ENCODE assay signal across 30 cellular contexts in the genomic region with DNA sequence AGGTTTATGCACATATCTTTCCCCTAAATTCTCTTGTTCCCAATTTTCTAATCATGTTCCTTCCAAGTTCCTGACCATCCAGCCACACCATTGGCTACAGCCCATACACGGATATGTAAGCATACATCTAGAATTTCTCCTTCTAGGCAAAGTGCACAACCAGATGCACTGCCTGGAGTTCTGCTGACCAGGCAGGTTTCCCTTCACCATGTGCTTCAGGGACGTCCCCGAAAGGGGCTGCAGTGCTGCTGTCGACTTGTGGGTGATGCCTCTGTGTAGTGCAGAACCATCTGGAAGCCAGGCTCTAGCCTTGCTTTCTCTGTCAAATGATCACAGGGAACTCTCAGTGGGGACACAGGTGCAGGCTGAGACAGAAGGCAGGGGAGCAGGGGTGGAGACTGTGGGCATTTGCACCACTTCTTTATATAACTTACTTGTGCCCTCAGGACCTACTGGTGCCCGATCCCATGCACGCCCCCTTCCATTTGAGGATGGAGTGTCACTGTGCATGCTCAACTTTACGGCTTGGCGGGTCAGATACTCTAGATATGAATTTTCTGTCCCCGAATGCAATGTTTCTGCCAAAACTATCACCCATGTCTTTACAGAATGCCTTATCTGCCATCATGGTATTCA. TPM values are rescaled to one million over a fixed set of nuclear protein-coding genes. Genes with fewer than 3 reads are reported as not detected.
"Had no signal": no experiment of that assay in that cellular context is flagged by ENCODE, and none has a peak within 500 bp of the region (broad histone marks: within the 10 kb centered on the region; RNA-seq: fewer than 3 reads in every experiment).

No MANE protein-coding gene starts in this region.

- H3K4me3 ChIP-seq: ascending aorta, K562, SJSA1 had no signal

- H3K36me3 ChIP-seq: ascending aorta, SJSA1 had no signal

- H3K27ac Mint-ChIP-seq: activated CD8-positive, alpha-beta T cell treated with anti-CD3 and anti-CD28 coated beads for 36 hours; activated naive CD4-positive, alpha-beta T cell treated with anti-CD3 and anti-CD28 coated beads, Interleukin-2, amount 50 U/mL, for 72 hours; activated naive CD8-positive, alpha-beta T cell treated with anti-CD3 and anti-CD28 coated beads, Interleukin-2, amount 50 U/mL, for 24 hours; activated T-cell treated with anti-CD3 and anti-CD28 coated beads, Interleukin-2, amount 50 U/mL, for 72 hours; activated T-helper 2 cell treated with anti-CD3 and anti-CD28 coated beads, Interferon-gamma antibody, Interleukin-2, Interleukin-4, amounts not matched to agents 10 μg/mL and 5 μg/mL and 100 μg/mL, durations not matched to agents 14 hours and 24 hours and 36 hours; brain; T-helper 1 cell treated with Interleukin-12 subunit alpha and Interleukin-12 subunit beta and Interleukin-4 antibody, amounts not matched to agents 30 μg/mL and 1 μg/mL, for 36 hours had no signal

- H3K4me1 ChIP-seq: ascending aorta, SJSA1 had no signal

- H3K9me3 ChIP-seq: ascending aorta had no signal

- H3K4me1 Mint-ChIP-seq: activated naive CD8-positive, alpha-beta T cell treated with anti-CD3 and anti-CD28 coated beads, Interleukin-2, amount 50 U/mL, for 24 hours; brain had no signal

- ATAC-seq: activated CD4-positive, CD25-positive, alpha-beta regulatory T cell treated with anti-CD3 and anti-CD28 coated beads, Interleukin-2, amount 50 U/mL, for 24 hours; activated CD8-positive, alpha-beta T cell treated with anti-CD3 and anti-CD28 coated beads for 36 hours; activated naive CD4-positive, alpha-beta T cell treated with anti-CD3 and anti-CD28 coated beads, Interleukin-2, amount 50 U/mL, for 72 hours; activated naive CD8-positive, alpha-beta T cell treated with anti-CD3 and anti-CD28 coated beads, Interleukin-2, amount 50 U/mL, for 24 hours; activated T-cell treated with anti-CD3 and anti-CD28 coated beads, Interleukin-2, amount 50 U/mL, for 72 hours; K562; Panc1; SK-N-SH treated with all-trans-retinoic acid at 6 μM for 48 hours had no signal

- H3K9me3 Mint-ChIP-seq: activated CD8-positive, alpha-beta T cell treated with anti-CD3 and anti-CD28 coated beads for 36 hours; activated T-helper 2 cell treated with anti-CD3 and anti-CD28 coated beads, Interferon-gamma antibody, Interleukin-2, Interleukin-4, amounts not matched to agents 10 μg/mL and 5 μg/mL and 100 μg/mL, durations not matched to agents 14 hours and 24 hours and 36 hours; T-helper 1 cell treated with Interleukin-12 subunit alpha and Interleukin-12 subunit beta and Interleukin-4 antibody, amounts not matched to agents 30 μg/mL and 1 μg/mL, for 36 hours had no signal

- DNase-seq: activated CD4-positive, alpha-beta T cell treated with anti-CD3 and anti-CD28 coated beads for 4 hours; activated CD8-positive, alpha-beta memory T cell treated with anti-CD3 and anti-CD28 coated beads, Interleukin-2, amount 50 U/mL, for 4 hours; activated CD8-positive, alpha-beta T cell treated with anti-CD3 and anti-CD28 coated beads for 36 hours; activated naive CD4-positive, alpha-beta T cell; activated naive CD8-positive, alpha-beta T cell treated with anti-CD3 and anti-CD28 coated beads, Interleukin-2, amount 50 U/mL, for 24 hours; activated T-cell treated with anti-CD3 and anti-CD28 coated beads, Interleukin-2, amount 50 U/mL, for 72 hours; amniotic stem cell; Karpas-422; NCI-H1105 treated with DMSO at 0.1 percent for 48 hours; NCI-H1436 treated with DMSO at 0.1 percent for 48 hours; NCI-H187; NCI-H2081; NCI-H446; NCI-H524; NCI-H748 treated with DMSO at 0.1 percent for 48 hours; NK-92 treated with Interleukin-12 subunit alpha and Interleukin-12 subunit beta, amount 100 ng/mL, for 24 hours; OCI-M1; SHP77; SW 1271 had no signal

- H3K4me3 Mint-ChIP-seq: activated CD8-positive, alpha-beta T cell treated with anti-CD3 and anti-CD28 coated beads for 36 hours; activated naive CD8-positive, alpha-beta T cell treated with anti-CD3 and anti-CD28 coated beads, Interleukin-2, amount 50 U/mL, for 24 hours; activated T-cell treated with anti-CD3 and anti-CD28 coated beads, Interleukin-2, amount 50 U/mL, for 72 hours; brain; T-helper 1 cell treated with Interleukin-12 subunit alpha and Interleukin-12 subunit beta and Interleukin-4 antibody, amounts not matched to agents 30 μg/mL and 1 μg/mL, for 36 hours had no signal

- H3K27ac ChIP-seq: ascending aorta, RWPE1, SJSA1 had no signal

- H3K27me3 ChIP-seq: ascending aorta, SJSA1 had no signal

- H3K36me3 Mint-ChIP-seq: activated naive CD4-positive, alpha-beta T cell treated with anti-CD3 and anti-CD28 coated beads, Interleukin-2, amount 50 U/mL, for 72 hours; brain had no signal

RNA-seq across cellular contexts. Expression of a gene that starts 37.5 kb away (rescaled TPM):
- total RNA-seq: activated CD8-positive, alpha-beta T cell treated with anti-CD3 and anti-CD28 coated beads for 36 hours; activated naive CD4-positive, alpha-beta T cell treated with anti-CD3 and anti-CD28 coated beads, Interleukin-2, amount 50 U/mL, for 72 hours; activated T-cell treated with anti-CD3 and anti-CD28 coated beads, Interleukin-2, amount 50 U/mL, for 72 hours; activated T-helper 2 cell treated with anti-CD3 and anti-CD28 coated beads, Interferon-gamma antibody, Interleukin-2, Interleukin-4, amounts not matched to agents 10 μg/mL and 5 μg/mL and 100 μg/mL, durations not matched to agents 14 hours and 24 hours and 36 hours; SJSA1 had no signal
